In genomic region chr5:43039115-43039467, GRCh38 we compare ENCODE assay signal across 9 cellular contexts. TPM values are rescaled to one million over a fixed set of nuclear protein-coding genes. Genes with fewer than 3 reads are reported as not detected.
A peak's percentile ranks its signal among the peaks of the same experiment; 100 is the strongest.
DNase-seq lines count a peak whose midpoint lies in the region; ATAC-seq and TF ChIP-seq lines count a peak whose summit lies in the region.
"Had no signal": no experiment of that assay in that cellular context is flagged by ENCODE, and none has a peak within 500 bp of the region (broad histone marks: within the 10 kb centered on the region; RNA-seq: fewer than 3 reads in every experiment).

No MANE protein-coding gene starts in this region.

- no peaks in the 10 kb centered on the region; the same call in 1 of the 2 replicates for H3K36me3 ChIP-seq in DOHH2 (ENCODE audit: control insufficient read depth, low read length)
- no peaks in the 10 kb centered on the region for H3K36me3 ChIP-seq in Peyer's patch
- peaks cover 0 to under 1% of the 10 kb centered on the region in 2 donors for H3K36me3 ChIP-seq in esophagus (ENCODE audit: control insufficient read depth in 2 of 2, insufficient read depth in 2 of 2, low read length in 1 of 2)
- H3K36me3 ChIP-seq in WERI-Rb-1, result no peaks in the 10 kb centered on the region

- no peaks in the 10 kb centered on the region for H3K9me3 Mint-ChIP-seq in progenitor cell of endocrine pancreas (ENCODE audit: low read depth)

- TF ChIP-seq POLR2A in Peyer's patch (IDR thresholded peaks at IDR 0.05), result no peak

- no peaks in the 10 kb centered on the region; the same call in 1 of the 2 replicates for H4K20me1 ChIP-seq in DOHH2 (ENCODE audit: control insufficient read depth, insufficient read depth, low read depth, low read length)

- H3K4me3 Mint-ChIP-seq in progenitor cell of endocrine pancreas (ENCODE audit: low read depth), result peak overlapping the region; percentile 71

- no peaks in the 10 kb centered on the region for H3K9me2 ChIP-seq in DOHH2 (replicated peaks; ENCODE audit: control insufficient read depth, low read length)

- 53% methylated on average over 6 of the region's 6 CpGs for WGBS in esophagus, 2 donors

- H3K4me2 ChIP-seq in DOHH2 (ENCODE audit: low read length), result peak overlapping the region; percentile 96

- H3K9me3 ChIP-seq in DOHH2 (ENCODE audit: control insufficient read depth, insufficient read depth, low read length), result no peaks in the 10 kb centered on the region
- H3K9me3 ChIP-seq in Peyer's patch, result no peaks in the 10 kb centered on the region
- peaks cover 0 to 6% of the 10 kb centered on the region in 2 donors for H3K9me3 ChIP-seq in esophagus (ENCODE audit: control insufficient read depth in 2 of 2, insufficient read depth in 1 of 2, low read depth in 1 of 2, low read length in 1 of 2)
- peaks cover 39% of the 10 kb centered on the region for H3K9me3 ChIP-seq in WERI-Rb-1 (ENCODE audit: severe bottlenecking)

- peaks cover 3% of the 10 kb centered on the region for H3K36me3 Mint-ChIP-seq in progenitor cell of endocrine pancreas (ENCODE audit: insufficient read depth)

- H3K27ac ChIP-seq in DOHH2 (ENCODE audit: low read depth, low read length) (no peak overlapping the region), Peyer's patch (peak overlapping the region; percentile 89 to 96 (median 94)), esophagus (ENCODE audit: low read depth in 2 of 2, low read length in 1 of 2) (peak overlapping the region; percentile 83 to 89), WERI-Rb-1 (no peak overlapping the region)

- H3K27me3 ChIP-seq in DOHH2 (ENCODE audit: control insufficient read depth, low read length), result no peaks in the 10 kb centered on the region
- no peaks in the 10 kb centered on the region for H3K27me3 ChIP-seq in Peyer's patch
- no peaks in the 10 kb centered on the region for H3K27me3 ChIP-seq in esophagus (ENCODE audit: control insufficient read depth in 1 of 2, insufficient read depth in 2 of 2, low read length in 2 of 2)
- H3K27me3 ChIP-seq in WERI-Rb-1 (ENCODE audit: insufficient read depth, low read depth, severe bottlenecking), result peaks cover 91% of the 10 kb centered on the region

- H3K79me2 ChIP-seq in DOHH2 (ENCODE audit: control insufficient read depth, low read length), result peaks cover 32% of the 10 kb centered on the region

- H3K4me1 ChIP-seq in DOHH2 (ENCODE audit: control insufficient read depth, low read length) (peaks cover 52% of the 10 kb centered on the region), Peyer's patch (peaks cover 0 to 16% (median 0%) of the 10 kb centered on the region in 4 donors), esophagus (ENCODE audit: control insufficient read depth in 2 of 2, insufficient read depth in 2 of 2, low read length in 1 of 2) (peaks cover 0 to 3% of the 10 kb centered on the region in 2 donors)

- no peak overlapping the region for H3K27ac Mint-ChIP-seq in progenitor cell of endocrine pancreas

- TF ChIP-seq CTCF in DOHH2 (IDR thresholded peaks at IDR 0.05; ENCODE audit: low read depth, low read length, poor library complexity, severe bottlenecking) (no peak), Peyer's patch (IDR thresholded peaks at IDR 0.05) (no peak), progenitor cell of endocrine pancreas (IDR thresholded peaks at IDR 0.05; ENCODE audit: unreplicated experiment) (no peak), WERI-Rb-1 (IDR thresholded peaks at IDR 0.05; ENCODE audit: low read depth, low read length) (no peak)

- no peak for DNase-seq in Peyer's patch
- DNase-seq in progenitor cell of endocrine pancreas (ENCODE audit: low spot score, unreplicated experiment), result no peak
- no peak for DNase-seq in WERI-Rb-1
- DNase-seq in SHP77 (lab: John Stamatoyannopoulos, UW), result no peak
- no peak for DNase-seq in NCI-H2227 (lab: John Stamatoyannopoulos, UW; ENCODE audit: unreplicated experiment)
- DNase-seq: NCI-H510A had no signal

- H3F3A ChIP-seq in DOHH2 (ENCODE audit: control insufficient read depth, insufficient read depth), result peaks cover 22% of the 10 kb centered on the region

- H3K27me3 Mint-ChIP-seq in progenitor cell of endocrine pancreas, result peaks cover 87% of the 10 kb centered on the region

- no peak for ATAC-seq in GM18520 (IDR thresholded peaks at IDR 0.05; ENCODE audit: unreplicated experiment)

- H3K4me3 ChIP-seq in DOHH2 (ENCODE audit: low read length) (peak overlapping the region; percentile 93), Peyer's patch (peak overlapping the region; percentile 51 to 66 (median 61)), esophagus (ENCODE audit: low read depth in 1 of 2, low read length in 2 of 2) (peak overlapping the region; percentile 52 to 75), WERI-Rb-1 (ENCODE audit: low read depth, low read length) (no peak overlapping the region)

- H3K4me1 Mint-ChIP-seq in progenitor cell of endocrine pancreas (ENCODE audit: low read depth), result peaks cover 9% of the 10 kb centered on the region

RNA-seq across cellular contexts. Expression of gene ANXA2R, which starts 1.0 kb away (rescaled TPM):
- 10 to 100 TPM in 1 of 4 donors, 1 to 10 TPM in 3; 3.9 to 18.2 (median 5.8) TPM for total RNA-seq in Peyer's patch
- 1 to 10 TPM; 2.3 to 2.4 TPM for polyA plus RNA-seq in esophagus
- total RNA-seq in progenitor cell of endocrine pancreas, result 0.87 and 0.93 TPM in 2 replicates

Comparison
In these comparisons a context has a peak if more than half of its experiments do, and no peak if none do; other contexts are left out.
1. H3K27ac ChIP-seq: peak in Peyer's patch (4 of 4) and esophagus (2 of 2); none in DOHH2 (single experiment) and WERI-Rb-1 (single experiment).